ENCODE assay signal across 17 cellular contexts in the genomic region with DNA sequence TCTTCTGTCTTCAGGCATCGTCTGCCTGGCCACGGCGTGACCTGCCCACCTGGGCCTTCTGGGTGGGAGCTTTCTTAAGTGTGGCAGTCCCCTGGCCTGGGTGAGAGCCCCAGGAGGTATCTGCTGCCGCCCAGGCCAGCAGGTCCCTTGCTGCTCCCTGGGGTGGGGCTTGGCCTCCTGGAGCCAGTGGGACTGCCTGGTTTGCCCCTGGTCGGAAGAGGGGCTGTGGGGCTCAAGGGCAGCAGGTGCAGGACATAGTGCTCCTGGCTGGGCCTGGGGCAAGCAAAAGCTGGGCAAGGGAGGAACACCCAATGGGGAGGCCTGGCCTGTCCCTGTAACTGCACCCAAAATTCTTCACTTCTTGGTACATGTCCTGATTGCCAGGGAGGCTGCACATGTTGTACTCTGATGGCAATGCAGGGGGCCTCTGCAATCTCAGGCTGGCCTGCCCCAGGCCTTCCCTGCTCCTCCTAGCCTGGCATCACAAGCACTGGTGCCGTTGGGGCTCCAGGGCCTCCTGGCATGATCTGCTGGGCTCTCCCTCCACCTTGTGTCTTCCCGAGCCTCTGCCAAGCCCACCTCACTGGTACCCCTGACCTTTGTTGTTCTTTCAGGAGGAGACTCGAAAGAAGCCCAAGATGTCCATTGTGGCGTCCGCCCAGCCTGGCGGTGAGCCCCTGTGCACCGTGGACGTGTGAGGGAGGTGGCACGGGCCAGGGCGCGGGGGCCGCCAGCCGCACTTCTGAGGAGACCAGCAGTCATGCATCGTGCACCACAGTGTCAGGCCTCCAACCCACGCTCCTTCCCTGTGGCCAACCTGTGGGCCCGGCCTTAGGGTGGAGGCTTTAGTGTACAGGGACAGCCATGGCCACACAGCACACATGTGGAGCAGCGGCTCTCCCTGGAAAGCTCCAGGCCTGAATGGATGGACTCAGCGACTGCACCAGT. TPM values are rescaled to one million over a fixed set of nuclear protein-coding genes. Genes with fewer than 3 reads are reported as not detected.
DNase-seq lines count a peak whose midpoint lies in the region; ATAC-seq and TF ChIP-seq lines count a peak whose summit lies in the region.
"Had no signal": no experiment of that assay in that cellular context is flagged by ENCODE, and none has a peak within 500 bp of the region (broad histone marks: within the 10 kb centered on the region; RNA-seq: fewer than 3 reads in every experiment).

No MANE protein-coding gene starts in this region.

- TF ChIP-seq POLR2A in GM18505 (IDR thresholded peaks at IDR 0.05; ENCODE audit: borderline replicate concordance, extremely low read depth, insufficient read depth, insufficient read length) = peak; percentile 21
- no peak for TF ChIP-seq POLR2A in right lobe of liver (IDR thresholded peaks at IDR 0.05)

- H3K4me3 ChIP-seq in AG04450 (ENCODE audit: low read depth, low read length) (no peak overlapping the region), right lobe of liver (no peak overlapping the region)

- H3K4me1 Mint-ChIP-seq in activated naive CD8-positive, alpha-beta T cell treated with anti-CD3 and anti-CD28 coated beads, Interleukin-2, amount 10 ng/mL, durations not matched to agents 7 days and 5 days = peaks cover 22% of the 10 kb centered on the region

- intact Hi-C loops in right lobe of liver (cut with DNase I) = loop anchor here (10.0 kb wide), 1 partner anchor 135 kb away; no protein-coding TSS in a partner anchor

- whole genome bisulfite sequencing in right lobe of liver (ENCODE audit: insufficient coverage, low coverage, low lambda C conversion rate, missing lambda C conversion rate) = 72% methylated on average over 4 of the region's 23 CpGs

- POLR2A ChIA-PET in AG04450 (lab: Yijun Ruan, JAX) = no interaction called here
- POLR2A ChIA-PET in activated naive CD8-positive, alpha-beta T cell treated with anti-CD3 and anti-CD28 coated beads, Interleukin-2, amount 10 ng/mL, durations not matched to agents 7 days and 5 days (lab: Charles Lee) = interaction anchor here (0.8 to 3.3 kb wide), 5 partner anchors 9 to 89 kb away, joined by 3 to 20 read pairs (median 4); no protein-coding TSS in a partner anchor

- H3K36me3 ChIP-seq in right lobe of liver = peaks cover 6 to 87% (median 31%) of the 10 kb centered on the region in 4 donors

- H3K27me3 ChIP-seq in AG04450 (ENCODE audit: control insufficient read depth, insufficient read depth, low read length) (no peaks in the 10 kb centered on the region), right lobe of liver (no peaks in the 10 kb centered on the region)
- H3K27me3 ChIP-seq: foreskin keratinocyte had no signal

- H3K27ac Mint-ChIP-seq in activated naive CD8-positive, alpha-beta T cell treated with anti-CD3 and anti-CD28 coated beads, Interleukin-2, amount 10 ng/mL, durations not matched to agents 7 days and 5 days = peak overlapping the region; percentile 48

- no peaks in the 10 kb centered on the region for H3K27me3 Mint-ChIP-seq in activated naive CD8-positive, alpha-beta T cell treated with anti-CD3 and anti-CD28 coated beads, Interleukin-2, amount 10 ng/mL, durations not matched to agents 7 days and 5 days
- H3K27me3 Mint-ChIP-seq: naive thymus-derived CD8-positive, alpha-beta T cell had no signal

- peaks cover 4% of the 10 kb centered on the region for H3K36me3 Mint-ChIP-seq in activated naive CD8-positive, alpha-beta T cell treated with anti-CD3 and anti-CD28 coated beads, Interleukin-2, amount 10 ng/mL, durations not matched to agents 7 days and 5 days

- CTCF ChIA-PET in AG04450 (lab: Charles Lee) = no interaction called here

- peaks cover 0 to 8% (median 3%) of the 10 kb centered on the region in 4 donors for H3K4me1 ChIP-seq in right lobe of liver
- H3K4me1 ChIP-seq: foreskin keratinocyte had no signal

- no peak overlapping the region for H3K4me3 Mint-ChIP-seq in activated naive CD8-positive, alpha-beta T cell treated with anti-CD3 and anti-CD28 coated beads, Interleukin-2, amount 10 ng/mL, durations not matched to agents 7 days and 5 days
- H3K4me3 Mint-ChIP-seq: naive thymus-derived CD8-positive, alpha-beta T cell had no signal

- H3K9me3 Mint-ChIP-seq in activated naive CD8-positive, alpha-beta T cell treated with anti-CD3 and anti-CD28 coated beads, Interleukin-2, amount 10 ng/mL, durations not matched to agents 7 days and 5 days = no peaks in the 10 kb centered on the region
- H3K9me3 Mint-ChIP-seq: naive thymus-derived CD8-positive, alpha-beta T cell had no signal

- peak overlapping the region; percentile 11 for H3K27ac ChIP-seq in AG04450 (ENCODE audit: low read depth, low read length)
- H3K27ac ChIP-seq in right lobe of liver = no peak overlapping the region
- H3K27ac ChIP-seq: foreskin keratinocyte, KMS-11 had no signal

- TF ChIP-seq CTCF in AG04450 (IDR thresholded peaks at IDR 0.05; ENCODE audit: low read depth, low read length) = no peak
- no peak for TF ChIP-seq CTCF in right lobe of liver (IDR thresholded peaks at IDR 0.05)

- no peak for DNase-seq in AG04450 (ENCODE audit: low read depth, low spot score)
- DNase-seq in activated naive CD8-positive, alpha-beta T cell treated with anti-CD3 and anti-CD28 coated beads, Interleukin-2, amount 10 ng/mL, durations not matched to agents 7 days and 5 days = no peak
- peak in 2 of 3 donors; percentile 25 to 58 for DNase-seq in right lobe of liver
- no peak for DNase-seq in NCI-H187 (lab: John Stamatoyannopoulos, UW)
- no peak for DNase-seq in NCI-H187 treated with DMSO at 0.1 percent for 48 hours (lab: John Stamatoyannopoulos, UW)
- no peak for DNase-seq in NOMO-1 treated with dmso at 0.1 percent for 144 hours (lab: John Stamatoyannopoulos, UW; ENCODE audit: unreplicated experiment)
- DNase-seq in HT-29 (ENCODE audit: low spot score) = no peak
- DNase-seq: activated naive CD4-positive, alpha-beta T cell treated with anti-CD3 and anti-CD28 coated beads, Interleukin-2, amount 50 U/mL, for 16 hours; AML-193; central memory CD4-positive, alpha-beta T cell; foreskin keratinocyte; stimulated activated CD4-positive, alpha-beta T cell treated with anti-CD3 and anti-CD28 coated beads, Interleukin-15, amount 100 ng/mL, for 24 hours; T-helper 9 cell had no signal

- H3K9me3 ChIP-seq in AG04450 (ENCODE audit: control insufficient read depth, insufficient read depth, low read length) (no peaks in the 10 kb centered on the region; the same call in 1 of the 2 replicates), right lobe of liver (no peaks in the 10 kb centered on the region)

- ATAC-seq in GM18505 (IDR thresholded peaks at IDR 0.05; ENCODE audit: unreplicated experiment) (no peak), right lobe of liver (peak in 2 of 4 donors; percentile 2 to 3)
- ATAC-seq in activated naive CD8-positive, alpha-beta T cell treated with anti-CD3 and anti-CD28 coated beads, Interleukin-2, amount 10 ng/mL, durations not matched to agents 7 days and 5 days (ENCODE audit: low read depth) = no peak
- ATAC-seq: foreskin keratinocyte; naive thymus-derived CD8-positive, alpha-beta T cell had no signal

RNA-seq across cellular contexts. Expression of a gene that starts 6.2 kb away (rescaled TPM):
- 154 and 174 TPM in 2 replicates for polyA plus RNA-seq in AG04450 (2011; rRNA removed)
- 102 and 126 TPM in 2 replicates for polyA minus RNA-seq in AG04450 (2011; rRNA and poly(A)+ RNA removed)
- total RNA-seq in activated naive CD8-positive, alpha-beta T cell treated with anti-CD3 and anti-CD28 coated beads, Interleukin-2, amount 10 ng/mL, durations not matched to agents 7 days and 5 days = 100 to 1,000 TPM; 190 to 203 TPM
- 100 to 1,000 TPM in 2 of 6 experiments, 10 to 100 TPM in 4; 39.5 to 224 (median 52.2) TPM for total RNA-seq in right lobe of liver
- 978 and 1,308 TPM in 2 replicates for total RNA-seq in HT-29 (2014; rRNA removed; shearing (Covaris generic))

RNA-seq across cellular contexts. Expression of a gene that starts 7.3 kb away (rescaled TPM):
- polyA plus RNA-seq in AG04450 (2011; rRNA removed) = 15.6 and 20.4 TPM in 2 replicates
- 28.4 and 36.5 TPM in 2 replicates for polyA minus RNA-seq in AG04450 (2011; rRNA and poly(A)+ RNA removed)
- total RNA-seq in activated naive CD8-positive, alpha-beta T cell treated with anti-CD3 and anti-CD28 coated beads, Interleukin-2, amount 10 ng/mL, durations not matched to agents 7 days and 5 days = 100 to 1,000 TPM; 107 to 118 TPM
- 10 to 100 TPM; 26.9 to 54.6 (median 29.1) TPM for total RNA-seq in right lobe of liver
- total RNA-seq in HT-29 (2014; rRNA removed; shearing (Covaris generic)) = 241 and 278 TPM in 2 replicates

RNA-seq across cellular contexts. Expression of a gene that starts 21.9 kb away (rescaled TPM):
- polyA plus RNA-seq in AG04450 (2011; rRNA removed) = 13.5 and 21.9 TPM in 2 replicates
- 12.4 and 15.7 TPM in 2 replicates for polyA minus RNA-seq in AG04450 (2011; rRNA and poly(A)+ RNA removed)
- total RNA-seq in activated naive CD8-positive, alpha-beta T cell treated with anti-CD3 and anti-CD28 coated beads, Interleukin-2, amount 10 ng/mL, durations not matched to agents 7 days and 5 days = 10 to 100 TPM; 64.1 to 66.9 TPM
- 10 to 100 TPM; 11.4 to 39.0 (median 28.7) TPM for total RNA-seq in right lobe of liver
- total RNA-seq in HT-29 (2014; rRNA removed; shearing (Covaris generic)) = 62.9 and 94.8 TPM in 2 replicates

RNA-seq across cellular contexts. Expression of a gene that starts 29.6 kb away (rescaled TPM):
- polyA plus RNA-seq in AG04450 (2011; rRNA removed) = 22.0 and 22.8 TPM in 2 replicates
- 31.4 and 34.2 TPM in 2 replicates for polyA minus RNA-seq in AG04450 (2011; rRNA and poly(A)+ RNA removed)
- total RNA-seq in activated naive CD8-positive, alpha-beta T cell treated with anti-CD3 and anti-CD28 coated beads, Interleukin-2, amount 10 ng/mL, durations not matched to agents 7 days and 5 days = 10 to 100 TPM; 54.3 to 54.5 TPM
- total RNA-seq in right lobe of liver = 10 to 100 TPM; 11.4 to 27.2 (median 16.1) TPM
- total RNA-seq in HT-29 (2014; rRNA removed; shearing (Covaris generic)) = 74.9 and 87.2 TPM in 2 replicates

RNA-seq across cellular contexts. Expression of a gene that starts 41.2 kb away (rescaled TPM):
- not detected in 2 replicates for polyA plus RNA-seq in AG04450 (2011; rRNA removed)
- polyA minus RNA-seq in AG04450 (2011; rRNA and poly(A)+ RNA removed) = not detected in 2 replicates
- total RNA-seq in activated naive CD8-positive, alpha-beta T cell treated with anti-CD3 and anti-CD28 coated beads, Interleukin-2, amount 10 ng/mL, durations not matched to agents 7 days and 5 days = under 1 TPM in 1 of 2 experiments, not detected in 1; 0.51 TPM
- not detected for total RNA-seq in right lobe of liver
- total RNA-seq in HT-29 (2014; rRNA removed; shearing (Covaris generic)) = 0.20 and 0.34 TPM in 2 replicates
- total RNA-seq: foreskin keratinocyte; liver; naive thymus-derived CD8-positive, alpha-beta T cell had no signal
- polyA plus RNA-seq: foreskin keratinocyte; liver; naive thymus-derived CD8-positive, alpha-beta T cell had no signal

Comparison
In these comparisons a context has a peak if more than half of its experiments do, and no peak if none do; other contexts are left out.
1. DNase-seq: peak in right lobe of liver (2 of 3); none in AG04450 (single experiment), activated naive CD8-positive, alpha-beta T cell treated with anti-CD3 and anti-CD28 coated beads, Interleukin-2, amount 10 ng/mL, durations not matched to agents 7 days and 5 days (single experiment), NCI-H187 (0 of 2), NCI-H187 treated with DMSO at 0.1 percent for 48 hours (single experiment), NOMO-1 treated with dmso at 0.1 percent for 144 hours (single experiment) and HT-29 (single experiment).